17 cellular contexts compared by ENCODE assay signal in the genomic region with DNA sequence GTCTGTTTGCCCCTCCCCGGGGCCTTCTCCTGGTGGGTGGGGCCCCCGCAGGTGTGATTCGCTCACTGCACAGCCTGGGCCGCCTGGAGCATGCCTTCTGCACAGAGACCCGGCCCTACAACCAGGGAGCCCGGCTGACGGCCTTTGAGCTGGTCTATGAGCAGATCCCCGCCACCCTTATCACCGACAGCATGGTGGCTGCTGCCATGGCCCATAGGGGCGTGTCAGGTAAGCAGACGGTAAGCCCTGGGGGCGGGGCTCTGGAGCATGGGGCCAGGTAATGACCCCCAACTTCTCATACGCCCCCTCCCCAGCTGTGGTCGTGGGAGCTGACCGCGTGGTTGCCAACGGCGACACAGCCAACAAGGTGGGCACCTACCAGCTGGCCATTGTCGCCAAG. TPM values are rescaled to one million over a fixed set of nuclear protein-coding genes. Genes with fewer than 3 reads are reported as not detected.
DNase-seq lines count a peak whose midpoint lies in the region; ATAC-seq, FAIRE-seq and TF ChIP-seq lines count a peak whose summit lies in the region.
"Had no signal": no experiment of that assay in that cellular context is flagged by ENCODE, and none has a peak within 500 bp of the region (broad histone marks: within the 10 kb centered on the region; RNA-seq: fewer than 3 reads in every experiment).

No MANE protein-coding gene starts in this region.

- no peak overlapping the region for H2AK5ac ChIP-seq in H1 (ENCODE audit: low read depth, low read length)
- H2AK5ac ChIP-seq in neuronal stem cell (ENCODE audit: low read depth, low read length) = no peak overlapping the region

- H3K23ac ChIP-seq in H1 (ENCODE audit: insufficient read length) = no peak overlapping the region
- peak overlapping the region; percentile 55 for H3K23ac ChIP-seq in neuronal stem cell (ENCODE audit: low read depth, low read length, poor library complexity)

- H3K4me3 ChIP-seq in H1 (ENCODE audit: extremely low read depth in 1 of 4, insufficient read depth in 2 of 4, low read depth in 3 of 4, low read length in 4 of 4) = no peak overlapping the region
- no peak overlapping the region for H3K4me3 ChIP-seq in neuronal stem cell (ENCODE audit: low read length in 2 of 2)
- H3K4me3 ChIP-seq: BLaER1, GM23248 had no signal

- H4K91ac ChIP-seq in H1 (replicated peaks; ENCODE audit: insufficient read length, low read length) (no peak overlapping the region), neuronal stem cell (ENCODE audit: low read depth, low read length, poor library complexity) (no peak overlapping the region)

- 94% methylated on average over 19 of the region's 19 CpGs; no CpG with 5 or more reads in 1 of the 2 experiments for WGBS in H1 (ENCODE audit: extremely low coverage in 1 of 2, insufficient coverage in 1 of 2, insufficient read length in 1 of 2, insufficient replicate concordance in 2 of 2, low coverage in 1 of 2, low lambda C conversion rate in 2 of 2, missing lambda C conversion rate in 1 of 2), 2 experiments
- no CpG with 5 or more reads among the region's 19 CpGs for WGBS in neuronal stem cell (ENCODE audit: extremely low coverage in 2 of 2, insufficient read length in 2 of 2, insufficient replicate concordance in 1 of 2), 2 donors

- no peak overlapping the region for H3K4ac ChIP-seq in H1 (replicated peaks; ENCODE audit: insufficient read length, low read depth, low read length)
- H3K4ac ChIP-seq in neuronal stem cell (ENCODE audit: low read length) = no peak overlapping the region

- ATAC-seq in natural killer cell treated with Interleukin-12 subunit alpha and Interleukin-12 subunit beta and Interleukin-15 and Interleukin-18, amount 100 ng/mL, for 72 hours = no peak
- ATAC-seq in natural killer cell = no peak
- ATAC-seq in GM18867 (IDR thresholded peaks at IDR 0.05; ENCODE audit: unreplicated experiment) = no peak
- ATAC-seq: HCT116 had no signal

- H3K23me2 ChIP-seq in H1 (ENCODE audit: low read depth, low read length) = peaks cover 7% of the 10 kb centered on the region; the same call in 1 of the 2 replicates

- H3K27me3 Mint-ChIP-seq in natural killer cell treated with Interleukin-12 subunit alpha and Interleukin-12 subunit beta and Interleukin-15 and Interleukin-18, amount 100 ng/mL, for 72 hours = no peaks in the 10 kb centered on the region
- no peaks in the 10 kb centered on the region for H3K27me3 Mint-ChIP-seq in natural killer cell (ENCODE audit: low read depth in 2 of 2)
- no peaks in the 10 kb centered on the region for H3K27me3 Mint-ChIP-seq in immature natural killer cell (ENCODE audit: low read depth in 3 of 3)
- H3K27me3 Mint-ChIP-seq: CD4-positive, alpha-beta memory T cell had no signal

- H2AFZ ChIP-seq in H1 (ENCODE audit: low read length) (no peak overlapping the region), neuronal stem cell (ENCODE audit: low read length) (no peak overlapping the region)
- H2AFZ ChIP-seq: GM23248 had no signal

- H3K9ac ChIP-seq in H1 (replicated peaks in 1 of 4; ENCODE audit: extremely low read depth in 1 of 4, low read depth in 3 of 4, low read length in 3 of 4) = no peak overlapping the region
- H3K9ac ChIP-seq in neuronal stem cell (ENCODE audit: low read depth, low read length, poor library complexity) = no peak overlapping the region
- H3K9ac ChIP-seq: BLaER1, GM23248 had no signal

- no peak overlapping the region for H3K14ac ChIP-seq in H1 (ENCODE audit: insufficient read length)
- no peak overlapping the region for H3K14ac ChIP-seq in neuronal stem cell (ENCODE audit: low read length)

- 0 out of 2 replicates have a peak overlapping the region, but pooled peaks have one; percentile 25 for H4K8ac ChIP-seq in H1 (ENCODE audit: extremely low read depth, insufficient read depth, low read length)
- H4K8ac ChIP-seq in neuronal stem cell (ENCODE audit: low read depth, low read length) = peak overlapping the region; percentile 43

- H2BK120ac ChIP-seq in H1 (replicated peaks; ENCODE audit: low read depth, low read length) (no peak overlapping the region), neuronal stem cell (ENCODE audit: low read depth, low read length) (no peak overlapping the region)

- H2BK5ac ChIP-seq in H1 (ENCODE audit: low read depth, low read length) = no peak overlapping the region
- H2BK5ac ChIP-seq in neuronal stem cell (ENCODE audit: low read length) = peak overlapping the region; percentile 87

- no peak for TF ChIP-seq POLR2A in H1 (IDR thresholded peaks at IDR 0.05; ENCODE audit: control extremely low read depth in 1 of 2, low read depth in 2 of 2, low read length in 2 of 2)

- H3K27ac ChIP-seq in H1 (ENCODE audit: low read depth, low read length) (no peak overlapping the region), neuronal stem cell (replicated peaks; ENCODE audit: low read length) (no peak overlapping the region)
- H3K27ac ChIP-seq: BLaER1, GM23248 had no signal

- FAIRE-seq in H1 (lab: Jason Lieb, UNC) = no peak
- FAIRE-seq: H54, HTR-8/SVneo had no signal

- no peak overlapping the region for H2BK20ac ChIP-seq in H1 (ENCODE audit: low read length)

- H2BK12ac ChIP-seq in H1 (ENCODE audit: low read depth, low read length) (no peak overlapping the region), neuronal stem cell (ENCODE audit: low read length) (no peak overlapping the region)

- TF ChIP-seq CTCF in natural killer cell (IDR thresholded peaks at IDR 0.05) (no peak), H1 (IDR thresholded peaks at IDR 0.05; ENCODE audit: control extremely low read depth in 1 of 3, insufficient read depth in 1 of 3, low read depth in 1 of 3, low read length in 3 of 3) (no peak)

- intact Hi-C loops in natural killer cell (cut with micrococcal nuclease) = no loop called here

- no peak overlapping the region for H3K18ac ChIP-seq in H1 (ENCODE audit: extremely low read depth, low read length)
- H3K18ac ChIP-seq in neuronal stem cell (ENCODE audit: low read length) = peak overlapping the region; percentile 11

- H3K27me3 ChIP-seq in H1 (replicated peaks in 1 of 4; ENCODE audit: control insufficient read depth in 3 of 4, extremely low read depth in 1 of 4, insufficient read depth in 3 of 4, low read length in 3 of 4) = no peaks in the 10 kb centered on the region; a peak in 1 of 7 replicates
- peaks cover 0 to 6% (median 0%) of the 10 kb centered on the region in 3 experiments for H3K27me3 ChIP-seq in neuronal stem cell (ENCODE audit: control insufficient read depth in 3 of 3, insufficient read depth in 3 of 3, low read depth in 1 of 3, low read length in 3 of 3)
- H3K27me3 ChIP-seq: BLaER1 had no signal

- CTCF ChIA-PET in H1 (lab: Charles Lee; ENCODE audit: partially characterized antibody) = interaction anchor here (0.7 to 1.1 kb wide), 3 partner anchors 13 to 638 kb away, joined by 3 read pairs; no protein-coding TSS in a partner anchor

- H4K5ac ChIP-seq in H1 (ENCODE audit: insufficient read length, low read depth, low read length) = no peak overlapping the region

- no peak for TF ChIP-seq EP300 in H1 (IDR thresholded peaks at IDR 0.05; ENCODE audit: borderline replicate concordance in 1 of 2, low read depth in 2 of 2, low read length in 2 of 2)

- H3K79me1 ChIP-seq in H1 (ENCODE audit: low read depth, low read length) = no peaks in the 10 kb centered on the region
- no peaks in the 10 kb centered on the region for H3K79me1 ChIP-seq in neuronal stem cell (ENCODE audit: low read depth, low read length)

- no peak overlapping the region for H3K4me3 Mint-ChIP-seq in natural killer cell treated with Interleukin-12 subunit alpha and Interleukin-12 subunit beta and Interleukin-15 and Interleukin-18, amount 100 ng/mL, for 72 hours
- H3K4me3 Mint-ChIP-seq in natural killer cell = no peak overlapping the region
- H3K4me3 Mint-ChIP-seq in immature natural killer cell = no peak overlapping the region
- H3K4me3 Mint-ChIP-seq: CD14-positive monocyte; CD4-positive, alpha-beta memory T cell had no signal

- H3K4me1 ChIP-seq in H1 (replicated peaks in 1 of 4; ENCODE audit: control insufficient read depth in 3 of 4, insufficient read depth in 4 of 4, low read length in 3 of 4) = peaks cover 0 to 9% (median 2%) of the 10 kb centered on the region in 4 experiments; a peak in 3 of 7 replicates
- H3K4me1 ChIP-seq in neuronal stem cell (ENCODE audit: control insufficient read depth in 2 of 2, insufficient read depth in 1 of 2, low read depth in 1 of 2, low read length in 2 of 2) = peaks cover 0 to 5% of the 10 kb centered on the region in 2 donors

- H3K36me3 ChIP-seq in H1 (ENCODE audit: control insufficient read depth in 2 of 4, insufficient read depth in 4 of 4, low read length in 3 of 4) = peaks cover 0 to 11% (median 0%) of the 10 kb centered on the region in 4 experiments; a peak in 2 of 8 replicates
- peaks cover 7 to 11% of the 10 kb centered on the region in 2 donors for H3K36me3 ChIP-seq in neuronal stem cell (replicated peaks in 1 of 2; ENCODE audit: control insufficient read depth in 2 of 2, insufficient read depth in 2 of 2, low read length in 2 of 2)

- H3K36me3 Mint-ChIP-seq in natural killer cell treated with Interleukin-12 subunit alpha and Interleukin-12 subunit beta and Interleukin-15 and Interleukin-18, amount 100 ng/mL, for 72 hours = no peaks in the 10 kb centered on the region
- no peaks in the 10 kb centered on the region for H3K36me3 Mint-ChIP-seq in natural killer cell
- peaks cover 0 to 11% (median 6%) of the 10 kb centered on the region in 3 donors for H3K36me3 Mint-ChIP-seq in immature natural killer cell

- POLR2A ChIA-PET in H1 (lab: Charles Lee; ENCODE audit: partially characterized antibody) = interaction anchor here (0.6 to 1.6 kb wide), 5 partner anchors 9 to 273 kb away, joined by 3 read pairs; a partner anchor contains a TSS

- H3K9me3 ChIP-seq in H1 (ENCODE audit: insufficient read depth in 2 of 2, low read depth in 1 of 2, low read length in 1 of 2) (no peaks in the 10 kb centered on the region), neuronal stem cell (replicated peaks in 1 of 2; ENCODE audit: control insufficient read depth in 2 of 2, insufficient read depth in 1 of 2, low read depth in 1 of 2, low read length in 2 of 2) (peaks cover 0 to 6% of the 10 kb centered on the region in 2 donors)
- H3K9me3 ChIP-seq: BLaER1 had no signal

- H3K9me3 Mint-ChIP-seq in natural killer cell treated with Interleukin-12 subunit alpha and Interleukin-12 subunit beta and Interleukin-15 and Interleukin-18, amount 100 ng/mL, for 72 hours = no peaks in the 10 kb centered on the region
- H3K9me3 Mint-ChIP-seq in natural killer cell = no peaks in the 10 kb centered on the region
- no peaks in the 10 kb centered on the region for H3K9me3 Mint-ChIP-seq in immature natural killer cell
- H3K9me3 Mint-ChIP-seq: CD14-positive monocyte; CD4-positive, alpha-beta memory T cell had no signal

- no peak overlapping the region for H3K27ac Mint-ChIP-seq in natural killer cell treated with Interleukin-12 subunit alpha and Interleukin-12 subunit beta and Interleukin-15 and Interleukin-18, amount 100 ng/mL, for 72 hours
- H3K27ac Mint-ChIP-seq in natural killer cell (no peak overlapping the region), immature natural killer cell (no peak overlapping the region)
- H3K27ac Mint-ChIP-seq: CD4-positive, alpha-beta memory T cell had no signal

- no peak overlapping the region for H3K56ac ChIP-seq in H1 (replicated peaks; ENCODE audit: insufficient read length, low read depth, low read length)

- DNase-seq in natural killer cell treated with Interleukin-12 subunit alpha and Interleukin-12 subunit beta and Interleukin-15 and Interleukin-18, amount 100 ng/mL, for 72 hours (ENCODE audit: low spot score) = peak; percentile 60
- DNase-seq in natural killer cell (no peak), H1 (ENCODE audit: low read depth in 1 of 2, low spot score in 2 of 2) (no peak), neuronal stem cell (ENCODE audit: low spot score) (no peak), immature natural killer cell (no peak), cortex of kidney (lab: John Stamatoyannopoulos, UW) (no peak)
- DNase-seq: 8988T; CD4-positive, alpha-beta memory T cell; DMS79 treated with DMSO at 0.1 percent for 48 hours; GF-D8; GM23248 had no signal

- peaks cover 0 to 2% of the 10 kb centered on the region in 2 experiments for H4K20me1 ChIP-seq in H1 (replicated peaks in 1 of 2; ENCODE audit: control insufficient read depth in 1 of 2, insufficient read depth in 2 of 2, low read length in 2 of 2)

- TF ChIP-seq RAD21 in H1 (IDR thresholded peaks at IDR 0.05 in 1 of 2, conservative IDR thresholded peaks at IDR 0.05 in 1 of 2; ENCODE audit: low read depth in 2 of 2, low read length in 2 of 2) = no peak

- H2BK15ac ChIP-seq in H1 (ENCODE audit: low read length) (no peak overlapping the region), neuronal stem cell (ENCODE audit: low read length) (no peak overlapping the region)

- H3K79me2 ChIP-seq in H1 (ENCODE audit: control insufficient read depth in 1 of 2, insufficient read depth in 2 of 2, low read length in 2 of 2) = no peaks in the 10 kb centered on the region

- H3K4me1 Mint-ChIP-seq in natural killer cell treated with Interleukin-12 subunit alpha and Interleukin-12 subunit beta and Interleukin-15 and Interleukin-18, amount 100 ng/mL, for 72 hours (ENCODE audit: low read depth in 2 of 2) = peaks cover 12 to 15% of the 10 kb centered on the region in 2 donors
- H3K4me1 Mint-ChIP-seq in natural killer cell (peaks cover 10 to 15% of the 10 kb centered on the region in 2 donors), immature natural killer cell (peaks cover 11 to 17% of the 10 kb centered on the region in 2 donors)

- no peak overlapping the region for H3K4me2 ChIP-seq in H1 (ENCODE audit: insufficient read depth in 1 of 2, low read depth in 2 of 2, low read length in 2 of 2)
- H3K4me2 ChIP-seq in neuronal stem cell (ENCODE audit: insufficient read depth, low read length, poor library complexity, severe bottlenecking) = no peak overlapping the region
- H3K4me2 ChIP-seq: BLaER1 had no signal

RNA-seq across cellular contexts. Expression of a gene that starts 4.2 kb away (rescaled TPM):
- 10 to 100 TPM; 29.1 to 70.0 TPM for total RNA-seq in natural killer cell treated with Interleukin-12 subunit alpha and Interleukin-12 subunit beta and Interleukin-15 and Interleukin-18, amount 100 ng/mL, for 72 hours
- total RNA-seq in natural killer cell = 10 to 100 TPM; 25.7 to 35.4 (median 26.7) TPM
- 21.7 and 24.5 TPM in 2 replicates for total RNA-seq in H1 (2021; fragmentation: NEBNext Ultra II Directional; extraction: Animal tissue kit (Norgen Biotek cat#: 25700))
- polyA plus RNA-seq in H1 (2011; rRNA removed) (29.5 and 44.6 TPM in 2 replicates), immature natural killer cell (10 to 100 TPM in 1 of 3 donors, 1 to 10 TPM in 1, not detected in 1; 6.5 to 16.9 TPM)
- polyA plus RNA-seq in H1 (2011; cell fraction: cytosol; rRNA removed) = 35.0 TPM
- 91.3 TPM for polyA plus RNA-seq in H1 (2011; cell fraction: nucleus; rRNA removed)
- polyA plus RNA-seq in H1 (2012, experiment 1 of 2) = 14.6 to 20.0 TPM (median 18.0 TPM) in 4 replicates
- polyA plus RNA-seq in H1 (2012, experiment 2 of 2) = 21.8 TPM
- polyA plus RNA-seq in H1 (2013, experiment 1 of 2) = 21.4 TPM
- 20.1 TPM for polyA plus RNA-seq in H1 (2013, experiment 2 of 2)
- 14.9 and 18.8 TPM in 2 replicates for polyA minus RNA-seq in H1 (2011; rRNA and poly(A)+ RNA removed)
- 22.0 TPM for polyA minus RNA-seq in H1 (2011; cell fraction: cytosol; rRNA and poly(A)+ RNA removed)
- polyA minus RNA-seq in H1 (2011; cell fraction: nucleus; rRNA and poly(A)+ RNA removed) = 18.2 TPM
- 16.3 TPM for polyA plus RNA-seq in neuronal stem cell (2013, experiment 1 of 2)
- 17.0 TPM for polyA plus RNA-seq in neuronal stem cell (2013, experiment 2 of 2)

RNA-seq across cellular contexts. Expression of a gene that starts 5.7 kb away (rescaled TPM):
- 10 to 100 TPM; 53.0 to 83.6 TPM for total RNA-seq in natural killer cell treated with Interleukin-12 subunit alpha and Interleukin-12 subunit beta and Interleukin-15 and Interleukin-18, amount 100 ng/mL, for 72 hours
- total RNA-seq in natural killer cell = 10 to 100 TPM; 52.2 to 56.6 (median 54.7) TPM
- total RNA-seq in H1 (2021; fragmentation: NEBNext Ultra II Directional; extraction: Animal tissue kit (Norgen Biotek cat#: 25700)) = 104 and 116 TPM in 2 replicates
- polyA plus RNA-seq in H1 (2011; rRNA removed) = 169 and 193 TPM in 2 replicates
- 245 TPM for polyA plus RNA-seq in H1 (2011; cell fraction: cytosol; rRNA removed)
- polyA plus RNA-seq in H1 (2011; cell fraction: nucleus; rRNA removed) = 182 TPM
- polyA plus RNA-seq in H1 (2012, experiment 1 of 2) = 163 to 238 TPM (median 229 TPM) in 4 replicates
- polyA plus RNA-seq in H1 (2012, experiment 2 of 2) = 247 TPM
- polyA plus RNA-seq in H1 (2013, experiment 1 of 2) = 287 TPM
- polyA plus RNA-seq in H1 (2013, experiment 2 of 2) = 294 TPM
- polyA minus RNA-seq in H1 (2011; rRNA and poly(A)+ RNA removed) = 41.1 and 45.8 TPM in 2 replicates
- 65.8 TPM for polyA minus RNA-seq in H1 (2011; cell fraction: cytosol; rRNA and poly(A)+ RNA removed)
- polyA minus RNA-seq in H1 (2011; cell fraction: nucleus; rRNA and poly(A)+ RNA removed) = 48.6 TPM
- polyA plus RNA-seq in neuronal stem cell (2013, experiment 1 of 2) = 240 TPM
- polyA plus RNA-seq in neuronal stem cell (2013, experiment 2 of 2) = 222 TPM
- polyA plus RNA-seq in immature natural killer cell = 100 to 1,000 TPM; 178 to 259 (median 185) TPM

RNA-seq across cellular contexts. Expression of a gene that starts 26.7 kb away (rescaled TPM):
- total RNA-seq in natural killer cell treated with Interleukin-12 subunit alpha and Interleukin-12 subunit beta and Interleukin-15 and Interleukin-18, amount 100 ng/mL, for 72 hours = 1 to 10 TPM; 8.3 to 9.7 TPM
- total RNA-seq in natural killer cell = 1 to 10 TPM; 5.8 to 5.9 (median 5.9) TPM
- total RNA-seq in H1 (2021; fragmentation: NEBNext Ultra II Directional; extraction: Animal tissue kit (Norgen Biotek cat#: 25700)) = 31.1 and 32.7 TPM in 2 replicates
- polyA plus RNA-seq in H1 (2011; rRNA removed) (12.2 and 23.2 TPM in 2 replicates), immature natural killer cell (1 to 10 TPM in 1 of 3 donors, under 1 TPM in 1, not detected in 1; 0.62 to 1.2 TPM)
- polyA plus RNA-seq in H1 (2011; cell fraction: cytosol; rRNA removed) = 10.9 TPM
- 21.2 TPM for polyA plus RNA-seq in H1 (2011; cell fraction: nucleus; rRNA removed)
- 13.1 to 23.1 TPM (median 21.0 TPM) in 4 replicates for polyA plus RNA-seq in H1 (2012, experiment 1 of 2)
- polyA plus RNA-seq in H1 (2012, experiment 2 of 2) = 20.0 TPM
- 17.0 TPM for polyA plus RNA-seq in H1 (2013, experiment 1 of 2)
- 17.3 TPM for polyA plus RNA-seq in H1 (2013, experiment 2 of 2)
- polyA minus RNA-seq in H1 (2011; rRNA and poly(A)+ RNA removed) = 8.9 and 10.8 TPM in 2 replicates
- 23.9 TPM for polyA minus RNA-seq in H1 (2011; cell fraction: cytosol; rRNA and poly(A)+ RNA removed)
- polyA minus RNA-seq in H1 (2011; cell fraction: nucleus; rRNA and poly(A)+ RNA removed) = 13.5 TPM
- polyA plus RNA-seq in neuronal stem cell (2013, experiment 1 of 2) = 16.2 TPM
- 16.7 TPM for polyA plus RNA-seq in neuronal stem cell (2013, experiment 2 of 2)
